ENCODE assay signal across 13 cellular contexts in genomic region chr16:2004795-2005517, GRCh38. TPM values are rescaled to one million over a fixed set of nuclear protein-coding genes. Genes with fewer than 3 reads are reported as not detected.
DNase-seq lines count a peak whose midpoint lies in the region; ATAC-seq, FAIRE-seq and TF ChIP-seq lines count a peak whose summit lies in the region.
"Had no signal": no experiment of that assay in that cellular context is flagged by ENCODE, and none has a peak within 500 bp of the region (broad histone marks: within the 10 kb centered on the region; RNA-seq: fewer than 3 reads in every experiment).

No MANE protein-coding gene starts in this region.

- no peak overlapping the region; the same call in 1 of the 2 replicates for H4K8ac ChIP-seq in H1 (ENCODE audit: extremely low read depth, insufficient read depth, low read length)

- H2BK12ac ChIP-seq in H1 (ENCODE audit: low read depth, low read length) = no peak overlapping the region

- TF ChIP-seq POLR2A in H1 (IDR thresholded peaks at IDR 0.05; ENCODE audit: control extremely low read depth in 1 of 2, low read depth in 2 of 2, low read length in 2 of 2) (no peak), stomach (IDR thresholded peaks at IDR 0.05) (no peak)

- no peak for TF ChIP-seq RAD21 in H1 (IDR thresholded peaks at IDR 0.05 in 1 of 2, conservative IDR thresholded peaks at IDR 0.05 in 1 of 2; ENCODE audit: low read depth in 2 of 2, low read length in 2 of 2)

- H3K23ac ChIP-seq in H1 (ENCODE audit: insufficient read length) = no peak overlapping the region

- H3K9me3 Mint-ChIP-seq in activated naive CD4-positive, alpha-beta T cell treated with anti-CD3 and anti-CD28 coated beads, Interleukin-2, amount 10 ng/mL, durations not matched to agents 7 days and 5 days = no peaks in the 10 kb centered on the region
- H3K9me3 Mint-ChIP-seq in activated naive CD4-positive, alpha-beta T cell treated with anti-CD3 and anti-CD28 coated beads for 36 hours = no peaks in the 10 kb centered on the region
- no peaks in the 10 kb centered on the region for H3K9me3 Mint-ChIP-seq in stimulated activated memory B cell treated with anti-CD40 and anti-IgM and Interleukin-4, amounts not matched to agents 10 μg/mL and 1 μg/mL and 100 μg/mL, for 72 hours
- no peaks in the 10 kb centered on the region for H3K9me3 Mint-ChIP-seq in activated T-helper 17 cell treated with anti-CD3 and anti-CD28 coated beads, Interleukin-2, amount 50 U/mL, for 72 hours

- H2BK15ac ChIP-seq in H1 (ENCODE audit: low read length) = no peak overlapping the region

- no peak overlapping the region for H3K4ac ChIP-seq in H1 (replicated peaks; ENCODE audit: insufficient read length, low read depth, low read length)

- no peak for DNase-seq in activated naive CD4-positive, alpha-beta T cell treated with anti-CD3 and anti-CD28 coated beads, Interleukin-2, amount 10 ng/mL, durations not matched to agents 7 days and 5 days
- no peak for DNase-seq in activated naive CD4-positive, alpha-beta T cell treated with anti-CD3 and anti-CD28 coated beads for 36 hours
- DNase-seq in NCI-H2171 (lab: John Stamatoyannopoulos, UW) = peak; percentile 55
- no peak for DNase-seq in H1 (ENCODE audit: low read depth in 1 of 2, low spot score in 2 of 2)
- no peak for DNase-seq in iPS-NIHi7 (ENCODE audit: extremely low spot score)
- DNase-seq in stomach = no peak
- DNase-seq: AML-193, midbrain had no signal

- CTCF ChIA-PET in activated naive CD4-positive, alpha-beta T cell treated with anti-CD3 and anti-CD28 coated beads, Interleukin-2, amount 10 ng/mL, durations not matched to agents 7 days and 5 days (lab: Charles Lee) = interaction anchor here (0.7 to 2.3 kb wide), 12 partner anchors 8 to 246 kb away, joined by 3 to 18 read pairs (median 4); partner anchors contain the start of genes ECI1, GFER, RAB26 and RPS2
- CTCF ChIA-PET in activated naive CD4-positive, alpha-beta T cell treated with anti-CD3 and anti-CD28 coated beads for 36 hours (lab: Charles Lee) = interaction anchor here (0.6 to 2.2 kb wide), 6 partner anchors 7 to 135 kb away, joined by 3 to 36 read pairs (median 5); no protein-coding TSS in a partner anchor
- CTCF ChIA-PET in H1 (lab: Charles Lee; ENCODE audit: partially characterized antibody) = interaction anchor here (0.6 to 4.3 kb wide), 29 partner anchors 8 to 147 kb away, joined by 3 to 55 read pairs (median 7); partner anchors contain the start of genes NPW, NTHL1, SYNGR3 and TSC2

- peaks cover 22 to 52% of the 10 kb centered on the region in 2 experiments; a peak in 3 of 4 replicates for H3K79me2 ChIP-seq in H1 (ENCODE audit: control insufficient read depth in 1 of 2, insufficient read depth in 2 of 2, low read length in 2 of 2)

- no peak for TF ChIP-seq EP300 in H1 (IDR thresholded peaks at IDR 0.05; ENCODE audit: borderline replicate concordance in 1 of 2, low read depth in 2 of 2, low read length in 2 of 2)
- no peak for TF ChIP-seq EP300 in stomach (IDR thresholded peaks at IDR 0.05)

- intact Hi-C loops in activated naive CD4-positive, alpha-beta T cell treated with anti-CD3 and anti-CD28 coated beads for 36 hours (cut with micrococcal nuclease) = loop anchor here (5.0 kb wide), 1 partner anchor 148 kb away; no protein-coding TSS in a partner anchor
- intact Hi-C loops in stomach (cut with DNase I; ENCODE audit: low total_unique reads) = no loop called here

- peaks cover 8% of the 10 kb centered on the region; the same call in 1 of the 2 replicates for H3K23me2 ChIP-seq in H1 (ENCODE audit: low read depth, low read length)

- H3K18ac ChIP-seq in H1 (ENCODE audit: extremely low read depth, low read length) = no peak overlapping the region

- H3K27ac Mint-ChIP-seq in activated naive CD4-positive, alpha-beta T cell treated with anti-CD3 and anti-CD28 coated beads, Interleukin-2, amount 10 ng/mL, durations not matched to agents 7 days and 5 days = peak overlapping the region; percentile 55
- H3K27ac Mint-ChIP-seq in activated naive CD4-positive, alpha-beta T cell treated with anti-CD3 and anti-CD28 coated beads for 36 hours = no peak overlapping the region
- H3K27ac Mint-ChIP-seq in stimulated activated memory B cell treated with anti-CD40 and anti-IgM and Interleukin-4, amounts not matched to agents 10 μg/mL and 1 μg/mL and 100 μg/mL, for 72 hours = peak overlapping the region; percentile 60
- no peak overlapping the region for H3K27ac Mint-ChIP-seq in activated T-helper 17 cell treated with anti-CD3 and anti-CD28 coated beads, Interleukin-2, amount 50 U/mL, for 72 hours
- H3K27ac Mint-ChIP-seq: progenitor cell of endocrine pancreas had no signal

- POLR2A ChIA-PET in H1 (lab: Charles Lee; ENCODE audit: partially characterized antibody) = interaction anchor here (0.6 to 4.7 kb wide), 19 partner anchors 9 to 150 kb away, joined by 3 to 37 read pairs (median 5); partner anchors contain the start of genes NPW, RNF151, RPS2 and SYNGR3

- TF ChIP-seq CTCF in H1 (IDR thresholded peaks at IDR 0.05; ENCODE audit: control extremely low read depth in 1 of 3, insufficient read depth in 1 of 3, low read depth in 1 of 3, low read length in 3 of 3) (no peak), stomach (IDR thresholded peaks at IDR 0.05) (no peak)

- no peak overlapping the region for H3K14ac ChIP-seq in H1 (ENCODE audit: insufficient read length)

- peaks cover 29 to 64% of the 10 kb centered on the region in 2 experiments for H4K20me1 ChIP-seq in H1 (replicated peaks in 1 of 2; ENCODE audit: control insufficient read depth in 1 of 2, insufficient read depth in 2 of 2, low read length in 2 of 2)

- ATAC-seq in stimulated activated memory B cell treated with anti-CD40 and anti-IgM and Interleukin-4, amounts not matched to agents 10 μg/mL and 1 μg/mL and 100 μg/mL, for 72 hours = no peak
- ATAC-seq in activated T-helper 17 cell treated with anti-CD3 and anti-CD28 coated beads, Interleukin-2, amount 50 U/mL, for 72 hours (replicated peaks) = no peak
- ATAC-seq: upper lobe of right lung had no signal

- no peaks in the 10 kb centered on the region for H3K27me3 Mint-ChIP-seq in activated naive CD4-positive, alpha-beta T cell treated with anti-CD3 and anti-CD28 coated beads, Interleukin-2, amount 10 ng/mL, durations not matched to agents 7 days and 5 days
- H3K27me3 Mint-ChIP-seq in activated naive CD4-positive, alpha-beta T cell treated with anti-CD3 and anti-CD28 coated beads for 36 hours (ENCODE audit: low read depth) = no peaks in the 10 kb centered on the region
- no peaks in the 10 kb centered on the region for H3K27me3 Mint-ChIP-seq in stimulated activated memory B cell treated with anti-CD40 and anti-IgM and Interleukin-4, amounts not matched to agents 10 μg/mL and 1 μg/mL and 100 μg/mL, for 72 hours
- H3K27me3 Mint-ChIP-seq in activated T-helper 17 cell treated with anti-CD3 and anti-CD28 coated beads, Interleukin-2, amount 50 U/mL, for 72 hours = no peaks in the 10 kb centered on the region
- H3K27me3 Mint-ChIP-seq: progenitor cell of endocrine pancreas had no signal

- peaks cover 23% of the 10 kb centered on the region for H3K36me3 Mint-ChIP-seq in activated naive CD4-positive, alpha-beta T cell treated with anti-CD3 and anti-CD28 coated beads, Interleukin-2, amount 10 ng/mL, durations not matched to agents 7 days and 5 days
- H3K36me3 Mint-ChIP-seq in activated naive CD4-positive, alpha-beta T cell treated with anti-CD3 and anti-CD28 coated beads for 36 hours (ENCODE audit: low read depth) = peaks cover 35% of the 10 kb centered on the region
- peaks cover 54% of the 10 kb centered on the region for H3K36me3 Mint-ChIP-seq in stimulated activated memory B cell treated with anti-CD40 and anti-IgM and Interleukin-4, amounts not matched to agents 10 μg/mL and 1 μg/mL and 100 μg/mL, for 72 hours
- peaks cover 45% of the 10 kb centered on the region for H3K36me3 Mint-ChIP-seq in activated T-helper 17 cell treated with anti-CD3 and anti-CD28 coated beads, Interleukin-2, amount 50 U/mL, for 72 hours (ENCODE audit: low read depth)

- WGBS in H1 (ENCODE audit: extremely low coverage in 1 of 2, insufficient coverage in 1 of 2, insufficient read length in 1 of 2, insufficient replicate concordance in 2 of 2, low coverage in 1 of 2, low lambda C conversion rate in 2 of 2, missing lambda C conversion rate in 1 of 2), 2 experiments = 96% methylated on average over 28 of the region's 34 CpGs; no CpG with 5 or more reads in 1 of the 2 experiments
- WGBS in stomach, 5 donors = 69 to 82% (median 77%) methylated on average over 25 to 34 of the region's 34 CpGs

- no peak overlapping the region for H4K91ac ChIP-seq in H1 (replicated peaks; ENCODE audit: insufficient read length, low read length)

- H2BK5ac ChIP-seq in H1 (ENCODE audit: low read depth, low read length) = 0 out of 2 replicates have a peak overlapping the region, but pooled peaks have one; percentile 53

- no peak overlapping the region for H3K27ac ChIP-seq in H1 (ENCODE audit: low read depth, low read length)
- no peak overlapping the region for H3K27ac ChIP-seq in stomach
- H3K27ac ChIP-seq: upper lobe of right lung had no signal

- no peaks in the 10 kb centered on the region for H3K27me3 ChIP-seq in H1 (replicated peaks in 1 of 4; ENCODE audit: control insufficient read depth in 3 of 4, extremely low read depth in 1 of 4, insufficient read depth in 3 of 4, low read length in 3 of 4)
- H3K27me3 ChIP-seq in stomach = no peaks in the 10 kb centered on the region
- H3K27me3 ChIP-seq: upper lobe of right lung had no signal

- no peak overlapping the region for H2BK20ac ChIP-seq in H1 (ENCODE audit: low read length)

- no peak overlapping the region for H3K4me3 Mint-ChIP-seq in activated naive CD4-positive, alpha-beta T cell treated with anti-CD3 and anti-CD28 coated beads, Interleukin-2, amount 10 ng/mL, durations not matched to agents 7 days and 5 days
- no peak overlapping the region for H3K4me3 Mint-ChIP-seq in activated naive CD4-positive, alpha-beta T cell treated with anti-CD3 and anti-CD28 coated beads for 36 hours
- peak overlapping the region; percentile 26 for H3K4me3 Mint-ChIP-seq in stimulated activated memory B cell treated with anti-CD40 and anti-IgM and Interleukin-4, amounts not matched to agents 10 μg/mL and 1 μg/mL and 100 μg/mL, for 72 hours
- no peak overlapping the region for H3K4me3 Mint-ChIP-seq in activated T-helper 17 cell treated with anti-CD3 and anti-CD28 coated beads, Interleukin-2, amount 50 U/mL, for 72 hours

- H3K9me3 ChIP-seq in H1 (ENCODE audit: insufficient read depth in 2 of 2, low read depth in 1 of 2, low read length in 1 of 2) (no peaks in the 10 kb centered on the region), stomach (no peaks in the 10 kb centered on the region)
- H3K9me3 ChIP-seq: upper lobe of right lung had no signal

- H3K36me3 ChIP-seq in H1 (ENCODE audit: control insufficient read depth in 2 of 4, insufficient read depth in 4 of 4, low read length in 3 of 4) (peaks cover 14 to 29% (median 24%) of the 10 kb centered on the region in 4 experiments), stomach (peaks cover 29 to 51% (median 45%) of the 10 kb centered on the region in 4 donors)

- no peak overlapping the region for H2BK120ac ChIP-seq in H1 (replicated peaks; ENCODE audit: low read depth, low read length)

- H4K5ac ChIP-seq in H1 (ENCODE audit: insufficient read length, low read depth, low read length) = no peak overlapping the region

- peaks cover 9% of the 10 kb centered on the region; the same call in 1 of the 2 replicates for H3K79me1 ChIP-seq in H1 (ENCODE audit: low read depth, low read length)

- H3K9ac ChIP-seq in H1 (replicated peaks in 1 of 4; ENCODE audit: extremely low read depth in 1 of 4, low read depth in 3 of 4, low read length in 3 of 4) = no peak overlapping the region; a peak in 1 of 7 replicates

- peak overlapping the region in 1 of 2 experiments; percentile 63; a peak in 2 of 4 replicates for H3K4me2 ChIP-seq in H1 (ENCODE audit: insufficient read depth in 1 of 2, low read depth in 2 of 2, low read length in 2 of 2)

- H3K4me1 Mint-ChIP-seq in activated naive CD4-positive, alpha-beta T cell treated with anti-CD3 and anti-CD28 coated beads, Interleukin-2, amount 10 ng/mL, durations not matched to agents 7 days and 5 days = peaks cover 45% of the 10 kb centered on the region
- H3K4me1 Mint-ChIP-seq in activated naive CD4-positive, alpha-beta T cell treated with anti-CD3 and anti-CD28 coated beads for 36 hours (ENCODE audit: low read depth) = peaks cover 37% of the 10 kb centered on the region
- H3K4me1 Mint-ChIP-seq in stimulated activated memory B cell treated with anti-CD40 and anti-IgM and Interleukin-4, amounts not matched to agents 10 μg/mL and 1 μg/mL and 100 μg/mL, for 72 hours = peaks cover 53% of the 10 kb centered on the region
- H3K4me1 Mint-ChIP-seq in activated T-helper 17 cell treated with anti-CD3 and anti-CD28 coated beads, Interleukin-2, amount 50 U/mL, for 72 hours = peaks cover 20% of the 10 kb centered on the region

- H3K4me3 ChIP-seq in H1 (ENCODE audit: extremely low read depth in 1 of 4, insufficient read depth in 2 of 4, low read depth in 3 of 4, low read length in 4 of 4) (no peak overlapping the region), stomach (peak overlapping the region in 1 of 4 donors; percentile 29)
- H3K4me3 ChIP-seq: upper lobe of right lung had no signal

- peaks cover 0 to 33% (median 18%) of the 10 kb centered on the region in 4 experiments; a peak in 5 of 7 replicates for H3K4me1 ChIP-seq in H1 (replicated peaks in 1 of 4; ENCODE audit: control insufficient read depth in 3 of 4, insufficient read depth in 4 of 4, low read length in 3 of 4)
- H3K4me1 ChIP-seq in stomach = peaks cover 51 to 63% (median 59%) of the 10 kb centered on the region in 4 donors

- no peak for FAIRE-seq in H1 (lab: Jason Lieb, UNC)
- FAIRE-seq: G401.6 had no signal

- no peak overlapping the region for H2AK5ac ChIP-seq in H1 (ENCODE audit: low read depth, low read length)

- H2AFZ ChIP-seq in H1 (ENCODE audit: low read length) = no peak overlapping the region

- H3K56ac ChIP-seq in H1 (replicated peaks; ENCODE audit: insufficient read length, low read depth, low read length) = no peak overlapping the region

RNA-seq across cellular contexts. Expression of gene ZNF598, which starts 4.7 kb away (rescaled TPM):
- total RNA-seq in activated naive CD4-positive, alpha-beta T cell treated with anti-CD3 and anti-CD28 coated beads for 36 hours = 10 to 100 TPM; 88.8 to 93.5 TPM
- total RNA-seq in H1 (2021; fragmentation: NEBNext Ultra II Directional; extraction: Animal tissue kit (Norgen Biotek cat#: 25700)) = 47.6 and 51.7 TPM in 2 replicates
- polyA plus RNA-seq in H1 (2011; rRNA removed) (29.3 and 43.0 TPM in 2 replicates), stomach (10 to 100 TPM; 21.1 to 31.0 (median 21.4) TPM)
- polyA plus RNA-seq in H1 (2011; cell fraction: cytosol; rRNA removed) = 32.3 TPM
- 108 TPM for polyA plus RNA-seq in H1 (2011; cell fraction: nucleus; rRNA removed)
- polyA plus RNA-seq in H1 (2012, experiment 1 of 2) = 16.9 to 39.8 TPM (median 34.7 TPM) in 4 replicates
- polyA plus RNA-seq in H1 (2012, experiment 2 of 2) = 28.2 TPM
- polyA plus RNA-seq in H1 (2013, experiment 1 of 2) = 32.1 TPM
- 31.4 TPM for polyA plus RNA-seq in H1 (2013, experiment 2 of 2)
- polyA minus RNA-seq in H1 (2011; rRNA and poly(A)+ RNA removed) = 10.2 and 11.0 TPM in 2 replicates
- 34.1 TPM for polyA minus RNA-seq in H1 (2011; cell fraction: cytosol; rRNA and poly(A)+ RNA removed)
- 28.8 TPM for polyA minus RNA-seq in H1 (2011; cell fraction: nucleus; rRNA and poly(A)+ RNA removed)
- 10 to 100 TPM; 41.2 to 79.6 TPM for total RNA-seq in activated T-helper 17 cell treated with anti-CD3 and anti-CD28 coated beads, Interleukin-2, amount 50 U/mL, for 72 hours
- 10 to 100 TPM; 16.3 to 86.2 (median 34.8) TPM for total RNA-seq in stomach

RNA-seq across cellular contexts. Expression of gene NPW, which starts 14.6 kb away (rescaled TPM):
- total RNA-seq in activated naive CD4-positive, alpha-beta T cell treated with anti-CD3 and anti-CD28 coated beads for 36 hours = 1 to 10 TPM; 1.3 to 1.9 TPM
- 8.1 and 10.3 TPM in 2 replicates for total RNA-seq in H1 (2021; fragmentation: NEBNext Ultra II Directional; extraction: Animal tissue kit (Norgen Biotek cat#: 25700))
- polyA plus RNA-seq in H1 (2011; rRNA removed) (4.0 and 7.8 TPM in 2 replicates), stomach (10 to 100 TPM in 1 of 3 donors, 1 to 10 TPM in 2; 1.6 to 12.4 (median 2.4) TPM)
- 2.0 TPM for polyA plus RNA-seq in H1 (2011; cell fraction: cytosol; rRNA removed)
- 4.4 TPM for polyA plus RNA-seq in H1 (2011; cell fraction: nucleus; rRNA removed)
- 3.4 to 6.5 TPM (median 4.5 TPM) in 4 replicates for polyA plus RNA-seq in H1 (2012, experiment 1 of 2)
- polyA plus RNA-seq in H1 (2012, experiment 2 of 2) = 9.6 TPM
- 11.2 TPM for polyA plus RNA-seq in H1 (2013, experiment 1 of 2)
- polyA plus RNA-seq in H1 (2013, experiment 2 of 2) = 14.0 TPM
- polyA minus RNA-seq in H1 (2011; rRNA and poly(A)+ RNA removed) = not detected in 2 replicates
- 9.9 TPM for polyA minus RNA-seq in H1 (2011; cell fraction: cytosol; rRNA and poly(A)+ RNA removed)
- polyA minus RNA-seq in H1 (2011; cell fraction: nucleus; rRNA and poly(A)+ RNA removed) = 1.4 TPM
- 1 to 10 TPM in 1 of 2 donors, not detected in 1; 2.8 TPM for total RNA-seq in activated T-helper 17 cell treated with anti-CD3 and anti-CD28 coated beads, Interleukin-2, amount 50 U/mL, for 72 hours
- under 1 TPM in 1 of 5 donors, not detected in 4; 0.55 TPM for total RNA-seq in stomach
- total RNA-seq: upper lobe of right lung had no signal

RNA-seq across cellular contexts. Expression of gene SYNGR3, which starts 15.2 kb away (rescaled TPM):
- total RNA-seq in activated naive CD4-positive, alpha-beta T cell treated with anti-CD3 and anti-CD28 coated beads for 36 hours = 1 to 10 TPM; 5.7 to 7.2 TPM
- total RNA-seq in H1 (2021; fragmentation: NEBNext Ultra II Directional; extraction: Animal tissue kit (Norgen Biotek cat#: 25700)) = 36.2 and 38.8 TPM in 2 replicates
- 49.9 and 72.3 TPM in 2 replicates for polyA plus RNA-seq in H1 (2011; rRNA removed)
- 43.3 TPM for polyA plus RNA-seq in H1 (2011; cell fraction: cytosol; rRNA removed)
- 58.6 TPM for polyA plus RNA-seq in H1 (2011; cell fraction: nucleus; rRNA removed)
- polyA plus RNA-seq in H1 (2012, experiment 1 of 2) = 25.3 to 42.7 TPM (median 36.2 TPM) in 4 replicates
- 36.8 TPM for polyA plus RNA-seq in H1 (2012, experiment 2 of 2)
- 26.9 TPM for polyA plus RNA-seq in H1 (2013, experiment 1 of 2)
- 28.0 TPM for polyA plus RNA-seq in H1 (2013, experiment 2 of 2)
- polyA minus RNA-seq in H1 (2011; rRNA and poly(A)+ RNA removed) = 22.3 and 31.8 TPM in 2 replicates
- 34.8 TPM for polyA minus RNA-seq in H1 (2011; cell fraction: cytosol; rRNA and poly(A)+ RNA removed)
- polyA minus RNA-seq in H1 (2011; cell fraction: nucleus; rRNA and poly(A)+ RNA removed) = 32.6 TPM
- total RNA-seq in activated T-helper 17 cell treated with anti-CD3 and anti-CD28 coated beads, Interleukin-2, amount 50 U/mL, for 72 hours = 1 to 10 TPM; 5.9 to 7.9 TPM
- 1 to 10 TPM in 1 of 5 donors, not detected in 4; 1.7 TPM for total RNA-seq in stomach
- 1 to 10 TPM in 1 of 3 donors, not detected in 2; 1.3 TPM for polyA plus RNA-seq in stomach

RNA-seq across cellular contexts. Expression of gene GFER, which starts 21.0 kb away (rescaled TPM):
- total RNA-seq in activated naive CD4-positive, alpha-beta T cell treated with anti-CD3 and anti-CD28 coated beads for 36 hours = 10 to 100 TPM; 29.8 to 30.1 TPM
- total RNA-seq in H1 (2021; fragmentation: NEBNext Ultra II Directional; extraction: Animal tissue kit (Norgen Biotek cat#: 25700)) = 37.9 and 45.4 TPM in 2 replicates
- 17.7 and 29.1 TPM in 2 replicates for polyA plus RNA-seq in H1 (2011; rRNA removed)
- polyA plus RNA-seq in H1 (2011; cell fraction: cytosol; rRNA removed) = 19.6 TPM
- polyA plus RNA-seq in H1 (2011; cell fraction: nucleus; rRNA removed) = 36.4 TPM
- 34.2 to 52.3 TPM (median 47.8 TPM) in 4 replicates for polyA plus RNA-seq in H1 (2012, experiment 1 of 2)
- polyA plus RNA-seq in H1 (2012, experiment 2 of 2) = 63.8 TPM
- polyA plus RNA-seq in H1 (2013, experiment 1 of 2) = 33.8 TPM
- polyA plus RNA-seq in H1 (2013, experiment 2 of 2) = 33.2 TPM
- 7.9 and 10.7 TPM in 2 replicates for polyA minus RNA-seq in H1 (2011; rRNA and poly(A)+ RNA removed)
- polyA minus RNA-seq in H1 (2011; cell fraction: cytosol; rRNA and poly(A)+ RNA removed) = 21.6 TPM
- 22.6 TPM for polyA minus RNA-seq in H1 (2011; cell fraction: nucleus; rRNA and poly(A)+ RNA removed)
- 10 to 100 TPM; 12.4 to 28.5 TPM for total RNA-seq in activated T-helper 17 cell treated with anti-CD3 and anti-CD28 coated beads, Interleukin-2, amount 50 U/mL, for 72 hours
- total RNA-seq in stomach = 100 to 1,000 TPM in 1 of 5 donors, 10 to 100 TPM in 1, 1 to 10 TPM in 3; 3.1 to 313 (median 9.9) TPM
- 10 to 100 TPM; 31.2 to 50.6 (median 36.1) TPM for polyA plus RNA-seq in stomach

RNA-seq across cellular contexts. Expression of gene NHERF2, which starts 21.7 kb away (rescaled TPM):
- 1 to 10 TPM; 1.5 to 2.1 TPM for total RNA-seq in activated naive CD4-positive, alpha-beta T cell treated with anti-CD3 and anti-CD28 coated beads for 36 hours
- total RNA-seq in H1 (2021; fragmentation: NEBNext Ultra II Directional; extraction: Animal tissue kit (Norgen Biotek cat#: 25700)) = 19.3 and 19.6 TPM in 2 replicates
- polyA plus RNA-seq in H1 (2011; rRNA removed) = 13.9 and 22.4 TPM in 2 replicates
- polyA plus RNA-seq in H1 (2011; cell fraction: cytosol; rRNA removed) = 14.3 TPM
- polyA plus RNA-seq in H1 (2011; cell fraction: nucleus; rRNA removed) = 15.4 TPM
- polyA plus RNA-seq in H1 (2012, experiment 1 of 2) = 6.9 to 18.2 TPM (median 15.2 TPM) in 4 replicates
- 11.5 TPM for polyA plus RNA-seq in H1 (2012, experiment 2 of 2)
- 16.9 TPM for polyA plus RNA-seq in H1 (2013, experiment 1 of 2)
- 16.5 TPM for polyA plus RNA-seq in H1 (2013, experiment 2 of 2)
- polyA minus RNA-seq in H1 (2011; rRNA and poly(A)+ RNA removed) = 2.1 and 3.3 TPM in 2 replicates
- polyA minus RNA-seq in H1 (2011; cell fraction: cytosol; rRNA and poly(A)+ RNA removed) = 10.2 TPM
- 1.9 TPM for polyA minus RNA-seq in H1 (2011; cell fraction: nucleus; rRNA and poly(A)+ RNA removed)
- 1 to 10 TPM in 1 of 2 donors, under 1 TPM in 1; 0.21 to 2.9 TPM for total RNA-seq in activated T-helper 17 cell treated with anti-CD3 and anti-CD28 coated beads, Interleukin-2, amount 50 U/mL, for 72 hours
- 100 to 1,000 TPM in 2 of 5 donors, 10 to 100 TPM in 3; 17.4 to 201 (median 95.5) TPM for total RNA-seq in stomach
- 100 to 1,000 TPM in 2 of 3 donors, 10 to 100 TPM in 1; 65.4 to 236 (median 157) TPM for polyA plus RNA-seq in stomach

Comparison
In these comparisons a context has a peak if more than half of its experiments do, and no peak if none do; other contexts are left out.
1. H3K27ac Mint-ChIP-seq: peak in activated naive CD4-positive, alpha-beta T cell treated with anti-CD3 and anti-CD28 coated beads, Interleukin-2, amount 10 ng/mL, durations not matched to agents 7 days and 5 days (single experiment) and stimulated activated memory B cell treated with anti-CD40 and anti-IgM and Interleukin-4, amounts not matched to agents 10 μg/mL and 1 μg/mL and 100 μg/mL, for 72 hours (single experiment); none in activated naive CD4-positive, alpha-beta T cell treated with anti-CD3 and anti-CD28 coated beads for 36 hours (single experiment) and activated T-helper 17 cell treated with anti-CD3 and anti-CD28 coated beads, Interleukin-2, amount 50 U/mL, for 72 hours (single experiment).